ENCODE assay signal across 21 cellular contexts in genomic region chr3:150225986-150226385, GRCh38.
DNase-seq lines count a peak whose midpoint lies in the region; ATAC-seq and TF ChIP-seq lines count a peak whose summit lies in the region.
"Had no signal": no experiment of that assay in that cellular context is flagged by ENCODE, and none has a peak within 500 bp of the region (broad histone marks: within the 10 kb centered on the region; RNA-seq: fewer than 3 reads in every experiment).

No MANE protein-coding gene starts in this region.

- H3K9ac ChIP-seq in stomach smooth muscle (ENCODE audit: low read length in 2 of 2) = no peak overlapping the region

- DNase-seq in heart right ventricle = peak; percentile 42 to 74
- DNase-seq in right atrium auricular region (ENCODE audit: low spot score) = no peak
- DNase-seq in dermis blood vessel endothelial cell = peak; percentile 95
- peak; percentile 47 to 74 (median 60) for DNase-seq in right cardiac atrium
- DNase-seq in activated gamma-delta T cell (lab: John Stamatoyannopoulos, UW) = no peak
- DNase-seq in prostate gland (ENCODE audit: low spot score) = no peak
- DNase-seq: activated CD4-positive, alpha-beta T cell treated with anti-CD3 and anti-CD28 coated beads for 1 hour; activated T-cell treated with anti-CD3 and anti-CD28 coated beads, Interleukin-2, amount 50 U/mL, for 72 hours; C1 segment of cervical spinal cord; effector CD8-positive, alpha-beta T cell; left colon; midbrain; NCI-H1417 treated with DMSO at 0.1 percent for 48 hours; stimulated activated CD4-positive, alpha-beta T cell treated with anti-CD3 and anti-CD28 coated beads, Interleukin-2, amount 100 ng/mL, for 24 hours had no signal

- no peaks in the 10 kb centered on the region for H3K9me3 ChIP-seq in heart right ventricle
- no peaks in the 10 kb centered on the region for H3K9me3 ChIP-seq in right atrium auricular region
- H3K9me3 ChIP-seq in right cardiac atrium (ENCODE audit: control insufficient read depth, low read length) = no peaks in the 10 kb centered on the region
- H3K9me3 ChIP-seq in stomach smooth muscle (ENCODE audit: control insufficient read depth in 2 of 2, low read length in 2 of 2) = no peaks in the 10 kb centered on the region
- no peaks in the 10 kb centered on the region for H3K9me3 ChIP-seq in prostate gland
- H3K9me3 ChIP-seq: vagina had no signal

- H3K27ac ChIP-seq in heart right ventricle = peak overlapping the region in 5 of 10 donors; percentile 5 to 66 (median 56)
- H3K27ac ChIP-seq in right atrium auricular region = no peak overlapping the region
- H3K27ac ChIP-seq in right cardiac atrium (ENCODE audit: low read length) = no peak overlapping the region
- peak overlapping the region; percentile 37 for H3K27ac ChIP-seq in stomach smooth muscle (ENCODE audit: low read length)
- H3K27ac ChIP-seq in prostate gland = no peak overlapping the region
- H3K27ac ChIP-seq: HL-60, skin epidermis, vagina had no signal

- TF ChIP-seq POLR2A in prostate gland (IDR thresholded peaks at IDR 0.05) = no peak

- peak; percentile 42 to 87 (median 76) for ATAC-seq in heart right ventricle
- peak; percentile 66 to 92 for ATAC-seq in right cardiac atrium
- ATAC-seq in GM19351 (IDR thresholded peaks at IDR 0.05; ENCODE audit: unreplicated experiment) = no peak
- ATAC-seq: activated T-cell treated with anti-CD3 and anti-CD28 coated beads, Interleukin-2, amount 50 U/mL, for 72 hours; left colon; natural killer cell treated with Interleukin-12 subunit alpha and Interleukin-12 subunit beta and Interleukin-15 and Interleukin-18, amount 100 ng/mL, for 72 hours; stimulated activated memory B cell treated with anti-CD40 and anti-IgM and Interleukin-4, amounts not matched to agents 10 μg/mL and 1 μg/mL and 100 μg/mL, for 72 hours had no signal

- WGBS in heart right ventricle, 2 donors = 30 to 40% methylated on average over 9 of the region's 9 CpGs
- 24% methylated on average over 9 of the region's 9 CpGs for WGBS in right cardiac atrium
- 21% methylated on average over 9 of the region's 9 CpGs for WGBS in prostate gland

- H3K36me3 ChIP-seq in heart right ventricle (no peaks in the 10 kb centered on the region), right atrium auricular region (no peaks in the 10 kb centered on the region), stomach smooth muscle (ENCODE audit: control insufficient read depth in 2 of 2, insufficient read depth in 2 of 2, low read length in 2 of 2) (no peaks in the 10 kb centered on the region), prostate gland (no peaks in the 10 kb centered on the region)
- H3K36me3 ChIP-seq: vagina had no signal

- H3K4me3 ChIP-seq in heart right ventricle (no peak overlapping the region), right atrium auricular region (no peak overlapping the region), right cardiac atrium (ENCODE audit: low read length) (peak overlapping the region; percentile 4), stomach smooth muscle (ENCODE audit: low read length in 2 of 2) (peak overlapping the region in 1 of 2 donors; percentile 41), prostate gland (no peak overlapping the region)
- H3K4me3 ChIP-seq: skin epidermis, vagina had no signal

- peaks cover 0 to 29% (median 5%) of the 10 kb centered on the region in 9 donors for H3K4me1 ChIP-seq in heart right ventricle
- peaks cover 0 to 4% of the 10 kb centered on the region in 2 donors for H3K4me1 ChIP-seq in right atrium auricular region
- no peaks in the 10 kb centered on the region for H3K4me1 ChIP-seq in right cardiac atrium (ENCODE audit: control insufficient read depth, insufficient read depth, low read length)
- peaks cover 12% of the 10 kb centered on the region for H3K4me1 ChIP-seq in stomach smooth muscle (ENCODE audit: control insufficient read depth, insufficient read depth, low read length)
- no peaks in the 10 kb centered on the region for H3K4me1 ChIP-seq in prostate gland (replicated peaks)

- TF ChIP-seq CTCF in heart right ventricle (IDR thresholded peaks at IDR 0.05) (no peak), right atrium auricular region (IDR thresholded peaks at IDR 0.05) (no peak), prostate gland (IDR thresholded peaks at IDR 0.05) (no peak)

- intact Hi-C loops in heart right ventricle (cut with DNase I) = loop anchor here in 8 of 10 donors (5.0 to 10.0 kb wide), 5 partner anchors 186 to 271 kb away; no protein-coding TSS in a partner anchor
- intact Hi-C loops in right cardiac atrium (cut with DNase I) = loop anchor here (5.0 to 10.0 kb wide), 2 partner anchors 269 to 271 kb away; no protein-coding TSS in a partner anchor
- intact Hi-C loops in prostate gland (cut with DNase I) = loop anchor here (10.0 kb wide), 1 partner anchor 149 kb away; no protein-coding TSS in a partner anchor

- H3K27me3 ChIP-seq in heart right ventricle (peaks cover 0 to 20% (median 0%) of the 10 kb centered on the region in 7 donors), right atrium auricular region (no peaks in the 10 kb centered on the region), right cardiac atrium (ENCODE audit: control insufficient read depth, insufficient read depth) (no peaks in the 10 kb centered on the region), stomach smooth muscle (ENCODE audit: control insufficient read depth in 1 of 2, insufficient read depth in 2 of 2, low read length in 2 of 2) (no peaks in the 10 kb centered on the region), prostate gland (replicated peaks; ENCODE audit: insufficient read depth) (no peaks in the 10 kb centered on the region)
- H3K27me3 ChIP-seq: vagina had no signal

Comparison
In these comparisons a context has a peak if more than half of its experiments do, and no peak if none do; other contexts are left out.
1. DNase-seq: peak in heart right ventricle (2 of 2), dermis blood vessel endothelial cell (single experiment) and right cardiac atrium (3 of 3); none in right atrium auricular region (single experiment), activated gamma-delta T cell (single experiment) and prostate gland (single experiment).